In genomic region chr17:59002126-59002525, GRCh38 we compare ENCODE assay signal across 2 cellular contexts.
TF ChIP-seq lines count a peak whose summit lies in the region.

No MANE protein-coding gene starts in this region.

TF ChIP-seq in liver, 16 proteins besides CTCF, POLR2A, EP300 and RAD21 (continued from another document):
- TF ChIP-seq, protein P1, sequence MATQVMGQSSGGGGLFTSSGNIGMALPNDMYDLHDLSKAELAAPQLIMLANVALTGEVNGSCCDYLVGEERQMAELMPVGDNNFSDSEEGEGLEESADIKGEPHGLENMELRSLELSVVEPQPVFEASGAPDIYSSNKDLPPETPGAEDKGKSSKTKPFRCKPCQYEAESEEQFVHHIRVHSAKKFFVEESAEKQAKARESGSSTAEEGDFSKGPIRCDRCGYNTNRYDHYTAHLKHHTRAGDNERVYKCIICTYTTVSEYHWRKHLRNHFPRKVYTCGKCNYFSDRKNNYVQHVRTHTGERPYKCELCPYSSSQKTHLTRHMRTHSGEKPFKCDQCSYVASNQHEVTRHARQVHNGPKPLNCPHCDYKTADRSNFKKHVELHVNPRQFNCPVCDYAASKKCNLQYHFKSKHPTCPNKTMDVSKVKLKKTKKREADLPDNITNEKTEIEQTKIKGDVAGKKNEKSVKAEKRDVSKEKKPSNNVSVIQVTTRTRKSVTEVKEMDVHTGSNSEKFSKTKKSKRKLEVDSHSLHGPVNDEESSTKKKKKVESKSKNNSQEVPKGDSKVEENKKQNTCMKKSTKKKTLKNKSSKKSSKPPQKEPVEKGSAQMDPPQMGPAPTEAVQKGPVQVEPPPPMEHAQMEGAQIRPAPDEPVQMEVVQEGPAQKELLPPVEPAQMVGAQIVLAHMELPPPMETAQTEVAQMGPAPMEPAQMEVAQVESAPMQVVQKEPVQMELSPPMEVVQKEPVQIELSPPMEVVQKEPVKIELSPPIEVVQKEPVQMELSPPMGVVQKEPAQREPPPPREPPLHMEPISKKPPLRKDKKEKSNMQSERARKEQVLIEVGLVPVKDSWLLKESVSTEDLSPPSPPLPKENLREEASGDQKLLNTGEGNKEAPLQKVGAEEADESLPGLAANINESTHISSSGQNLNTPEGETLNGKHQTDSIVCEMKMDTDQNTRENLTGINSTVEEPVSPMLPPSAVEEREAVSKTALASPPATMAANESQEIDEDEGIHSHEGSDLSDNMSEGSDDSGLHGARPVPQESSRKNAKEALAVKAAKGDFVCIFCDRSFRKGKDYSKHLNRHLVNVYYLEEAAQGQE (IDR thresholded peaks at IDR 0.05): no peak
- TF ChIP-seq EGR1 (IDR thresholded peaks at IDR 0.05; ENCODE audit: low read depth in 2 of 2): no peak
- no peak for TF ChIP-seq GABPA (IDR thresholded peaks at IDR 0.05 in 1 of 2, conservative IDR thresholded peaks at IDR 0.05 in 1 of 2)
- no peak for TF ChIP-seq TAF1 (conservative IDR thresholded peaks at IDR 0.05)
- TF ChIP-seq JUND (IDR thresholded peaks at IDR 0.05): no peak
- no peak for TF ChIP-seq RXRA (IDR thresholded peaks at IDR 0.05)
- no peak for TF ChIP-seq NR2F2 (IDR thresholded peaks at IDR 0.05)
- no peak for TF ChIP-seq ZBTB33 (IDR thresholded peaks at IDR 0.05)
- TF ChIP-seq SP1 (IDR thresholded peaks at IDR 0.05): no peak
- TF ChIP-seq, protein P2, sequence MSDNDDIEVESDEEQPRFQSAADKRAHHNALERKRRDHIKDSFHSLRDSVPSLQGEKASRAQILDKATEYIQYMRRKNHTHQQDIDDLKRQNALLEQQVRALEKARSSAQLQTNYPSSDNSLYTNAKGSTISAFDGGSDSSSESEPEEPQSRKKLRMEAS (IDR thresholded peaks at IDR 0.05): no peak
- no peak for TF ChIP-seq FOXA2 (IDR thresholded peaks at IDR 0.05)
- TF ChIP-seq HNF4A (conservative IDR thresholded peaks at IDR 0.05): no peak

TF ChIP-seq in HepG2, 621 proteins besides CTCF, POLR2A, EP300 and RAD21 (continued from another document):
- no peak for TF ChIP-seq RNF219 (CRISPR knock-in tag; IDR thresholded peaks at IDR 0.05)
- TF ChIP-seq, protein P3, sequence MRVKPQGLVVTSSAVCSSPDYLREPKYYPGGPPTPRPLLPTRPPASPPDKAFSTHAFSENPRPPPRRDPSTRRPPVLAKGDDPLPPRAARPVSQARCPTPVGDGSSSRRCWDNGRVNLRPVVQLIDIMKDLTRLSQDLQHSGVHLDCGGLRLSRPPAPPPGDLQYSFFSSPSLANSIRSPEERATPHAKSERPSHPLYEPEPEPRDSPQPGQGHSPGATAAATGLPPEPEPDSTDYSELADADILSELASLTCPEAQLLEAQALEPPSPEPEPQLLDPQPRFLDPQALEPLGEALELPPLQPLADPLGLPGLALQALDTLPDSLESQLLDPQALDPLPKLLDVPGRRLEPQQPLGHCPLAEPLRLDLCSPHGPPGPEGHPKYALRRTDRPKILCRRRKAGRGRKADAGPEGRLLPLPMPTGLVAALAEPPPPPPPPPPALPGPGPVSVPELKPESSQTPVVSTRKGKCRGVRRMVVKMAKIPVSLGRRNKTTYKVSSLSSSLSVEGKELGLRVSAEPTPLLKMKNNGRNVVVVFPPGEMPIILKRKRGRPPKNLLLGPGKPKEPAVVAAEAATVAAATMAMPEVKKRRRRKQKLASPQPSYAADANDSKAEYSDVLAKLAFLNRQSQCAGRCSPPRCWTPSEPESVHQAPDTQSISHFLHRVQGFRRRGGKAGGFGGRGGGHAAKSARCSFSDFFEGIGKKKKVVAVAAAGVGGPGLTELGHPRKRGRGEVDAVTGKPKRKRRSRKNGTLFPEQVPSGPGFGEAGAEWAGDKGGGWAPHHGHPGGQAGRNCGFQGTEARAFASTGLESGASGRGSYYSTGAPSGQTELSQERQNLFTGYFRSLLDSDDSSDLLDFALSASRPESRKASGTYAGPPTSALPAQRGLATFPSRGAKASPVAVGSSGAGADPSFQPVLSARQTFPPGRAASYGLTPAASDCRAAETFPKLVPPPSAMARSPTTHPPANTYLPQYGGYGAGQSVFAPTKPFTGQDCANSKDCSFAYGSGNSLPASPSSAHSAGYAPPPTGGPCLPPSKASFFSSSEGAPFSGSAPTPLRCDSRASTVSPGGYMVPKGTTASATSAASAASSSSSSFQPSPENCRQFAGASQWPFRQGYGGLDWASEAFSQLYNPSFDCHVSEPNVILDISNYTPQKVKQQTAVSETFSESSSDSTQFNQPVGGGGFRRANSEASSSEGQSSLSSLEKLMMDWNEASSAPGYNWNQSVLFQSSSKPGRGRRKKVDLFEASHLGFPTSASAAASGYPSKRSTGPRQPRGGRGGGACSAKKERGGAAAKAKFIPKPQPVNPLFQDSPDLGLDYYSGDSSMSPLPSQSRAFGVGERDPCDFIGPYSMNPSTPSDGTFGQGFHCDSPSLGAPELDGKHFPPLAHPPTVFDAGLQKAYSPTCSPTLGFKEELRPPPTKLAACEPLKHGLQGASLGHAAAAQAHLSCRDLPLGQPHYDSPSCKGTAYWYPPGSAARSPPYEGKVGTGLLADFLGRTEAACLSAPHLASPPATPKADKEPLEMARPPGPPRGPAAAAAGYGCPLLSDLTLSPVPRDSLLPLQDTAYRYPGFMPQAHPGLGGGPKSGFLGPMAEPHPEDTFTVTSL (CRISPR knock-in tag; IDR thresholded peaks at IDR 0.05; ENCODE audit: borderline replicate concordance): no peak
